Comparison of ENCODE assay signal across 10 cellular contexts in the genomic region with DNA sequence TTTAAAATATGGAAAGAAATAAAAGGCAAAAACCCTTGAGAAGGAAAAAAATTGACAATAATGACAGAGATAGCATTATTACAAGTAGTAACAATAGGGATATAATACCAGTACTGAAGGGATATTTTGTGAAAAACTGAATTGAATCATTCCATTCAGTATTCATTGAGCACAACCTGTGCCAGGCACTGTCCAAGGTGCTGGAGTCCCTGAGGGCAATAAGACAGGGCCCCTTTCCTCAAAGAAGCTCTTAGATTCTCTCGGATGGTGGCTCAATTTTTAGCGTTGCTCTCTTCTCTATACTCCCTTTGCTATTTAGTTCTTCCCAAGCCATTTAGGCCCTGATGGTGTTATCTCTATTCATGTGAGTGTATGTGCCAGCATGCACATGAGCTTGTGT. TPM values are rescaled to one million over a fixed set of nuclear protein-coding genes. Genes with fewer than 3 reads are reported as not detected.
DNase-seq lines count a peak whose midpoint lies in the region; ATAC-seq, FAIRE-seq and TF ChIP-seq lines count a peak whose summit lies in the region.
"Had no signal": no experiment of that assay in that cellular context is flagged by ENCODE, and none has a peak within 500 bp of the region (broad histone marks: within the 10 kb centered on the region; RNA-seq: fewer than 3 reads in every experiment).

No MANE protein-coding gene starts in this region.

- ATAC-seq in HepG2 (no peak), right lobe of liver (no peak), GM19455 (IDR thresholded peaks at IDR 0.05; ENCODE audit: unreplicated experiment) (no peak)

- no peak overlapping the region for H3K4me2 ChIP-seq in HepG2 (ENCODE audit: low read depth, low read length)

- no peaks in the 10 kb centered on the region for H4K20me1 ChIP-seq in HepG2 (ENCODE audit: insufficient read depth, low read length)

- intact Hi-C loops in HepG2 (cut with micrococcal nuclease; ENCODE audit: unreplicated experiment), result no loop called here
- intact Hi-C loops in right lobe of liver (cut with DNase I), result no loop called here
- intact Hi-C loops in testis (cut with DNase I; ENCODE audit: low total_unique reads), result no loop called here

- no peak for FAIRE-seq in HepG2 (lab: Jason Lieb, UNC)
- no peak for FAIRE-seq in GM12891 (lab: Jason Lieb, UNC)

- no peaks in the 10 kb centered on the region for H3K79me2 ChIP-seq in HepG2 (ENCODE audit: insufficient read depth, low read length)

- no peaks in the 10 kb centered on the region for H3K4me1 ChIP-seq in HepG2 (ENCODE audit: insufficient read depth, low read length)
- peaks cover 0 to 11% (median 0%) of the 10 kb centered on the region in 4 donors for H3K4me1 ChIP-seq in right lobe of liver
- H3K4me1 ChIP-seq in testis, result no peaks in the 10 kb centered on the region

- H3K27ac Mint-ChIP-seq in endothelial cell (ENCODE audit: unreplicated experiment), result no peak overlapping the region
- H3K27ac Mint-ChIP-seq: CD4-positive, alpha-beta memory T cell had no signal

- peaks cover 4 to 63% of the 10 kb centered on the region in 2 experiments; a peak in 4 of 5 replicates for H3K36me3 ChIP-seq in HepG2 (replicated peaks in 1 of 2; ENCODE audit: control insufficient read depth in 1 of 2, insufficient read depth in 2 of 2, low read length in 2 of 2)
- H3K36me3 ChIP-seq in right lobe of liver, result peaks cover 0 to 92% (median 48%) of the 10 kb centered on the region in 4 donors
- no peaks in the 10 kb centered on the region for H3K36me3 ChIP-seq in testis (ENCODE audit: low read depth, missing control alignments)

- 98% methylated on average over 2 of the region's 2 CpGs for WGBS in HepG2 (ENCODE audit: low lambda C conversion rate)
- 58% methylated on average over 2 of the region's 2 CpGs for WGBS in right lobe of liver (ENCODE audit: insufficient coverage, low coverage, low lambda C conversion rate, missing lambda C conversion rate)
- 36 to 40% methylated on average over 2 of the region's 2 CpGs for WGBS in testis, 2 donors

- H3K4me3 ChIP-seq in HepG2 (replicated peaks in 1 of 3; ENCODE audit: insufficient read depth in 1 of 3, low read depth in 2 of 3, low read length in 3 of 3) (no peak overlapping the region), right lobe of liver (no peak overlapping the region), testis (no peak overlapping the region)

- TF ChIP-seq POLR2A in HepG2 (IDR thresholded peaks at IDR 0.05; ENCODE audit: insufficient read depth in 1 of 2, low read depth in 2 of 2, low read length in 2 of 2) (no peak), right lobe of liver (IDR thresholded peaks at IDR 0.05) (no peak), testis (IDR thresholded peaks at IDR 0.05) (no peak), GM12891 (IDR thresholded peaks at IDR 0.05; ENCODE audit: low read depth, low read length) (no peak)

- H3K27ac ChIP-seq in HepG2 (ENCODE audit: extremely low read length, insufficient read depth, low read length) (no peak overlapping the region), right lobe of liver (no peak overlapping the region), testis (no peak overlapping the region)

- no peaks in the 10 kb centered on the region for H3K9me3 Mint-ChIP-seq in endothelial cell (ENCODE audit: unreplicated experiment)

- H3K4me3 Mint-ChIP-seq in endothelial cell (ENCODE audit: unreplicated experiment), result no peak overlapping the region
- H3K4me3 Mint-ChIP-seq: CD4-positive, alpha-beta memory T cell had no signal

- no peak overlapping the region for H3K9ac ChIP-seq in HepG2 (ENCODE audit: insufficient read depth, low read depth, low read length)

- H3K27me3 ChIP-seq in HepG2 (ENCODE audit: control insufficient read depth in 1 of 2, insufficient read depth in 2 of 2, low read length in 2 of 2) (no peaks in the 10 kb centered on the region), right lobe of liver (no peaks in the 10 kb centered on the region), testis (no peaks in the 10 kb centered on the region)

- DNase-seq in HepG2 (ENCODE audit: low spot score) (no peak), right lobe of liver (no peak), RKO (ENCODE audit: low spot score) (peak; percentile 51), endothelial cell (ENCODE audit: low spot score) (peak; percentile 70), testis (peak; percentile 21), GM12891 (ENCODE audit: insufficient read length, low spot score) (no peak), mucosa of gallbladder (ENCODE audit: low spot score) (no peak)
- DNase-seq: CD4-positive, alpha-beta memory T cell; NCI-H526 treated with DMSO at 0.1 percent for 48 hours had no signal

- TF ChIP-seq EP300 in HepG2 (IDR thresholded peaks at IDR 0.05; ENCODE audit: low read depth in 2 of 2, low read length in 2 of 2), result no peak
- no peak for TF ChIP-seq EP300 in HepG2 (CRISPR knock-in tag; IDR thresholded peaks at IDR 0.05; ENCODE audit: borderline replicate concordance)

- CTCF ChIA-PET in HepG2 (lab: Yijun Ruan, JAX; ENCODE audit: low intra/inter-chr PET ratio, low total read pairs), result no interaction called here

- no TSS peak for BruUV-seq in HepG2 (replicated peaks; lab: Mats Ljungman, UMichigan)

- POLR2A ChIA-PET in HepG2 (lab: Yijun Ruan, JAX), result no interaction called here

- no peaks in the 10 kb centered on the region for H3K36me3 Mint-ChIP-seq in endothelial cell (ENCODE audit: low read depth, unreplicated experiment)
- H3K36me3 Mint-ChIP-seq: CD4-positive, alpha-beta memory T cell had no signal

- no peak for TF ChIP-seq CTCF in HepG2 (CRISPR knock-in tag; IDR thresholded peaks at IDR 0.05)
- no peak for TF ChIP-seq CTCF in right lobe of liver (IDR thresholded peaks at IDR 0.05)
- no peak for TF ChIP-seq CTCF in endothelial cell (IDR thresholded peaks at IDR 0.05; ENCODE audit: unreplicated experiment)
- TF ChIP-seq CTCF in testis (IDR thresholded peaks at IDR 0.05), result no peak

- H2AFZ ChIP-seq in HepG2 (ENCODE audit: low read length), result no peak overlapping the region

- in situ Hi-C loops in HepG2 (cut with HindIII; ENCODE audit: extremely low pct_ligation_motif_present, low pct_unique_long_range_greater_than_20kb), result no loop called here

- H3K9me3 ChIP-seq in HepG2 (ENCODE audit: low read length) (no peaks in the 10 kb centered on the region), right lobe of liver (no peaks in the 10 kb centered on the region), testis (no peaks in the 10 kb centered on the region)

- TF ChIP-seq RAD21 in HepG2 (CRISPR knock-in tag; IDR thresholded peaks at IDR 0.05), result no peak

- H3K4me1 Mint-ChIP-seq in endothelial cell (ENCODE audit: unreplicated experiment), result no peaks in the 10 kb centered on the region
- H3K4me1 Mint-ChIP-seq: CD4-positive, alpha-beta memory T cell had no signal

- no peaks in the 10 kb centered on the region for H3K27me3 Mint-ChIP-seq in endothelial cell (ENCODE audit: unreplicated experiment)

TF ChIP-seq in HepG2, 621 proteins besides CTCF, POLR2A, EP300 and RAD21 (continues in another document):
- TF ChIP-seq NONO (IDR thresholded peaks at IDR 0.05) (no peak), NONO (CRISPR knock-in tag; conservative IDR thresholded peaks at IDR 0.05) (no peak), JDP2 (CRISPR knock-in tag; IDR thresholded peaks at IDR 0.05; ENCODE audit: borderline replicate concordance) (no peak), MIER2 (CRISPR knock-in tag; IDR thresholded peaks at IDR 0.05) (peak; percentile 94)

TF ChIP-seq in GM12891, 5 proteins besides CTCF, POLR2A, EP300 and RAD21:
- TF ChIP-seq POLR2AphosphoS5 (IDR thresholded peaks at IDR 0.05; ENCODE audit: low read depth, low read length) (no peak), PAX5 (IDR thresholded peaks at IDR 0.05; ENCODE audit: insufficient read depth, low read length, severe bottlenecking) (no peak), TAF1 (IDR thresholded peaks at IDR 0.05; ENCODE audit: low read depth, low read length) (no peak), POU2F2 (IDR thresholded peaks at IDR 0.05; ENCODE audit: low read depth, low read length) (no peak), SPI1 (IDR thresholded peaks at IDR 0.05; ENCODE audit: low read depth, low read length) (no peak)

RNA-seq across cellular contexts. Expression of gene GAS2L3, which starts 34.3 kb away (rescaled TPM):
- total RNA-seq in HepG2 (2016; rRNA removed; fragmentation: Illumina TruSeq; extraction: Trizol) (20.8 and 21.3 TPM in 2 replicates), right lobe of liver (1 to 10 TPM; 1.2 to 9.4 (median 2.8) TPM), endothelial cell (ENCODE audit: unreplicated experiment) (55.6 TPM), testis (10 to 100 TPM in 1 of 2 donors, 1 to 10 TPM in 1; 9.7 to 11.8 TPM), mucosa of gallbladder (65.9 TPM)
- 15.7 and 18.4 TPM in 2 replicates for total RNA-seq in HepG2 (2016; cell fraction: cytosol; rRNA removed; fragmentation: Illumina TruSeq; extraction: Trizol; ENCODE audit: low read depth)
- total RNA-seq in HepG2 (2016; cell fraction: insoluble cytoplasmic fraction; rRNA removed; fragmentation: Illumina TruSeq; extraction: Trizol), result 18.5 and 21.5 TPM in 2 replicates
- 12.0 and 13.0 TPM in 2 replicates for total RNA-seq in HepG2 (2016; cell fraction: membrane; rRNA removed; fragmentation: Illumina TruSeq; extraction: Trizol)
- 26.1 and 29.7 TPM in 2 replicates for total RNA-seq in HepG2 (2016; cell fraction: nucleus; rRNA removed; fragmentation: Illumina TruSeq; extraction: Trizol)
- polyA plus RNA-seq in HepG2 (2011; rRNA removed) (3.3 and 7.0 TPM in 2 replicates), testis (ENCODE audit: insufficient read depth, low read depth, low replicate concordance) (10.4 TPM)
- 1.7 and 1.9 TPM in 2 replicates for polyA plus RNA-seq in HepG2 (2011; cell fraction: cytosol; rRNA removed)
- 5.8 and 8.2 TPM in 2 replicates for polyA plus RNA-seq in HepG2 (2011; cell fraction: nucleus; rRNA removed)
- polyA plus RNA-seq in HepG2 (2012), result 6.0 and 9.9 TPM in 2 replicates
- polyA plus RNA-seq in HepG2 (2016; cell fraction: cytosol; fragmentation: Illumina TruSeq; extraction: Trizol; ENCODE audit: low read depth), result 0.41 and 0.60 TPM in 2 replicates
- polyA plus RNA-seq in HepG2 (2016; cell fraction: insoluble cytoplasmic fraction; fragmentation: Illumina TruSeq; extraction: Trizol; ENCODE audit: low read depth), result 12.3 and 13.2 TPM in 2 replicates
- 1.6 and 2.2 TPM in 2 replicates for polyA plus RNA-seq in HepG2 (2016; cell fraction: membrane; fragmentation: Illumina TruSeq; extraction: Trizol; ENCODE audit: low read depth)
- 21.7 and 23.3 TPM in 2 replicates for polyA plus RNA-seq in HepG2 (2016; cell fraction: nucleus; fragmentation: Illumina TruSeq; extraction: Trizol; ENCODE audit: insufficient read depth, low read depth)
- 2.2 and 9.8 TPM in 2 replicates for polyA minus RNA-seq in HepG2 (2011; rRNA and poly(A)+ RNA removed; ENCODE audit: low replicate concordance)
- polyA minus RNA-seq in HepG2 (2011; cell fraction: cytosol; rRNA and poly(A)+ RNA removed), result 11.0 TPM in 2 replicates
- polyA minus RNA-seq in HepG2 (2011; cell fraction: nucleus; rRNA and poly(A)+ RNA removed), result 52.0 and 64.4 TPM in 2 replicates
- polyA plus RNA-seq in GM12891 (2012; ENCODE audit: low read depth, missing spikeins), result 0.76 TPM
- polyA plus RNA-seq: CD4-positive, alpha-beta memory T cell had no signal

Comparison
In these comparisons a context has a peak if more than half of its experiments do, and no peak if none do; other contexts are left out.
1. DNase-seq: peak in RKO (single experiment), endothelial cell (single experiment) and testis (single experiment); none in HepG2 (single experiment), right lobe of liver (0 of 3), GM12891 (single experiment) and mucosa of gallbladder (single experiment).